ENCODE assay signal across 27 cellular contexts in genomic region chr2:171960570-171960969, GRCh38.
"Had no signal": no experiment of that assay in that cellular context is flagged by ENCODE, and none has a peak within 500 bp of the region (broad histone marks: within the 10 kb centered on the region; RNA-seq: fewer than 3 reads in every experiment).

No MANE protein-coding gene starts in this region.

- H3K36me3 ChIP-seq: right lobe of liver had no signal

- H3K4me1 ChIP-seq: testis had no signal

- H3K27ac ChIP-seq: coronary artery, gastroesophageal sphincter, heart left ventricle, hepatocyte, right lobe of liver, stomach, testis, tibial artery had no signal

- H3K27ac Mint-ChIP-seq: mesothelial cell of epicardium; natural killer cell treated with Interleukin-12 subunit alpha and Interleukin-12 subunit beta and Interleukin-15 and Interleukin-18, amount 100 ng/mL, for 72 hours; type B pancreatic cell had no signal

- ATAC-seq: effector memory CD8-positive, alpha-beta T cell; left cardiac atrium; mucosa of descending colon; natural killer cell treated with Interleukin-12 subunit alpha and Interleukin-12 subunit beta and Interleukin-15 and Interleukin-18, amount 100 ng/mL, for 72 hours; right lobe of liver had no signal

- H3K4me3 Mint-ChIP-seq: effector memory CD8-positive, alpha-beta T cell; mesothelial cell of epicardium; natural killer cell treated with Interleukin-12 subunit alpha and Interleukin-12 subunit beta and Interleukin-15 and Interleukin-18, amount 100 ng/mL, for 72 hours; neural crest cell; type B pancreatic cell had no signal

- DNase-seq: effector memory CD8-positive, alpha-beta T cell; foreskin fibroblast; heart left ventricle; kidney; left cardiac atrium; mesenchymal stem cell; mucosa of descending colon; naive B cell; nucleus accumbens; retina; right lobe of liver; stimulated activated CD4-positive, alpha-beta T cell treated with anti-CD3 and anti-CD28 coated beads, Interleukin-12 subunit alpha, Interleukin-12 subunit beta, amount 100 ng/mL, for 4 hours; stimulated activated CD4-positive, alpha-beta T cell treated with anti-CD3 and anti-CD28 coated beads, Interleukin-1b, Interleukin-23, amount 100 ng/mL, for 48 hours; stimulated activated CD4-positive, alpha-beta T cell treated with anti-CD3 and anti-CD28 coated beads, Interleukin-4, amount 100 ng/mL, for 1 hour; stimulated activated CD8-positive, alpha-beta memory T cell treated with anti-CD3 and anti-CD28 coated beads, Interleukin-4, amount 100 ng/mL, for 48 hours; stimulated activated naive CD4-positive, alpha-beta T cell treated with Interleukin-2 at 50 U/mL for 16 hours; stomach; testis; tibial artery had no signal

- H3K9me3 ChIP-seq: gastroesophageal sphincter, heart left ventricle, mucosa of descending colon, right lobe of liver, stomach, testis, tibial artery had no signal

- H3K36me3 Mint-ChIP-seq: mesothelial cell of epicardium; natural killer cell treated with Interleukin-12 subunit alpha and Interleukin-12 subunit beta and Interleukin-15 and Interleukin-18, amount 100 ng/mL, for 72 hours had no signal

- H3K9me3 Mint-ChIP-seq: effector memory CD8-positive, alpha-beta T cell; mesothelial cell of epicardium; naive B cell; natural killer cell treated with Interleukin-12 subunit alpha and Interleukin-12 subunit beta and Interleukin-15 and Interleukin-18, amount 100 ng/mL, for 72 hours; neural crest cell; type B pancreatic cell had no signal

- H3K27me3 Mint-ChIP-seq: effector memory CD8-positive, alpha-beta T cell; naive B cell; natural killer cell treated with Interleukin-12 subunit alpha and Interleukin-12 subunit beta and Interleukin-15 and Interleukin-18, amount 100 ng/mL, for 72 hours; type B pancreatic cell had no signal

- H3K27me3 ChIP-seq: gastroesophageal sphincter, heart left ventricle, hepatocyte, right lobe of liver, stomach, testis, tibial artery had no signal

- H3K4me3 ChIP-seq: coronary artery, gastroesophageal sphincter, heart left ventricle, hepatocyte, mucosa of descending colon, right lobe of liver, smooth muscle cell, stomach, testis, tibial artery had no signal
